ENCODE assay signal across 14 cellular contexts in genomic region chr21:45997205-45997494, GRCh38. TPM values are rescaled to one million over a fixed set of nuclear protein-coding genes. Genes with fewer than 3 reads are reported as not detected.
"Had no signal": no experiment of that assay in that cellular context is flagged by ENCODE, and none has a peak within 500 bp of the region (broad histone marks: within the 10 kb centered on the region; RNA-seq: fewer than 3 reads in every experiment).

No MANE protein-coding gene starts in this region.

- H3K36me3 Mint-ChIP-seq: natural killer cell treated with Interleukin-12 subunit alpha and Interleukin-12 subunit beta and Interleukin-15 and Interleukin-18, amount 100 ng/mL, for 72 hours; stimulated activated effector memory CD8-positive, alpha-beta T cell treated with anti-CD3 and anti-CD28 coated beads, Interleukin-12 subunit alpha, Interleukin-12 subunit beta, amount 100 ng/mL, for 72 hours had no signal

- FAIRE-seq: astrocyte, keratinocyte, TTC549 had no signal

- H3K27me3 Mint-ChIP-seq: activated CD4-positive, alpha-beta memory T cell treated with anti-CD3 and anti-CD28 coated beads, Interleukin-2, amount 10 ng/mL, durations not matched to agents 7 days and 5 days; natural killer cell treated with Interleukin-12 subunit alpha and Interleukin-12 subunit beta and Interleukin-15 and Interleukin-18, amount 100 ng/mL, for 72 hours; progenitor cell of endocrine pancreas had no signal

- H3K27ac Mint-ChIP-seq: activated CD4-positive, alpha-beta memory T cell treated with anti-CD3 and anti-CD28 coated beads, Interleukin-2, amount 10 ng/mL, durations not matched to agents 7 days and 5 days; endodermal cell; natural killer cell treated with Interleukin-12 subunit alpha and Interleukin-12 subunit beta and Interleukin-15 and Interleukin-18, amount 100 ng/mL, for 72 hours; progenitor cell of endocrine pancreas; stimulated activated effector memory CD8-positive, alpha-beta T cell treated with anti-CD3 and anti-CD28 coated beads, Interleukin-12 subunit alpha, Interleukin-12 subunit beta, amount 100 ng/mL, for 72 hours; WTC11 had no signal

- H3K9me3 ChIP-seq: transverse colon had no signal

- H3K4me1 Mint-ChIP-seq: activated CD4-positive, alpha-beta memory T cell treated with anti-CD3 and anti-CD28 coated beads, Interleukin-2, amount 10 ng/mL, durations not matched to agents 7 days and 5 days; endodermal cell; stimulated activated effector memory CD8-positive, alpha-beta T cell treated with anti-CD3 and anti-CD28 coated beads, Interleukin-12 subunit alpha, Interleukin-12 subunit beta, amount 100 ng/mL, for 72 hours; WTC11 had no signal

- H3K9me3 Mint-ChIP-seq: activated CD4-positive, alpha-beta memory T cell treated with anti-CD3 and anti-CD28 coated beads, Interleukin-2, amount 10 ng/mL, durations not matched to agents 7 days and 5 days; endodermal cell; natural killer cell treated with Interleukin-12 subunit alpha and Interleukin-12 subunit beta and Interleukin-15 and Interleukin-18, amount 100 ng/mL, for 72 hours; stimulated activated effector memory CD8-positive, alpha-beta T cell treated with anti-CD3 and anti-CD28 coated beads, Interleukin-12 subunit alpha, Interleukin-12 subunit beta, amount 100 ng/mL, for 72 hours; WTC11 had no signal

- H3K4me3 Mint-ChIP-seq: activated CD4-positive, alpha-beta memory T cell treated with anti-CD3 and anti-CD28 coated beads, Interleukin-2, amount 10 ng/mL, durations not matched to agents 7 days and 5 days; endodermal cell; natural killer cell treated with Interleukin-12 subunit alpha and Interleukin-12 subunit beta and Interleukin-15 and Interleukin-18, amount 100 ng/mL, for 72 hours; stimulated activated effector memory CD8-positive, alpha-beta T cell treated with anti-CD3 and anti-CD28 coated beads, Interleukin-12 subunit alpha, Interleukin-12 subunit beta, amount 100 ng/mL, for 72 hours; WTC11 had no signal

- H3K27ac ChIP-seq: left lung had no signal

- H3K4me3 ChIP-seq: left lung, transverse colon had no signal

- H3K27me3 ChIP-seq: left lung, transverse colon had no signal

- DNase-seq: activated CD4-positive, alpha-beta memory T cell treated with anti-CD3 and anti-CD28 coated beads, Interleukin-2, amount 10 ng/mL, durations not matched to agents 7 days and 5 days; mesendoderm; stimulated activated CD4-positive, alpha-beta T cell treated with anti-CD3 and anti-CD28 coated beads, Interleukin-12 subunit alpha, Interleukin-12 subunit beta, amount 100 ng/mL, for 4 hours; stimulated activated CD4-positive, alpha-beta T cell treated with anti-CD3 and anti-CD28 coated beads, Interleukin-2, amount 100 ng/mL, for 24 hours had no signal

- H3K4me1 ChIP-seq: left lung had no signal

- ATAC-seq: left lung; natural killer cell treated with Interleukin-12 subunit alpha and Interleukin-12 subunit beta and Interleukin-15 and Interleukin-18, amount 100 ng/mL, for 72 hours; stimulated activated effector memory CD8-positive, alpha-beta T cell treated with anti-CD3 and anti-CD28 coated beads, Interleukin-12 subunit alpha, Interleukin-12 subunit beta, amount 100 ng/mL, for 72 hours; WTC11 had no signal

RNA-seq across cellular contexts. Expression of gene COL6A1, which starts 15.6 kb away (rescaled TPM):
- total RNA-seq: natural killer cell treated with Interleukin-12 subunit alpha and Interleukin-12 subunit beta and Interleukin-15 and Interleukin-18, amount 100 ng/mL, for 72 hours had no signal
